8 cellular contexts compared by ENCODE assay signal in the genomic region with DNA sequence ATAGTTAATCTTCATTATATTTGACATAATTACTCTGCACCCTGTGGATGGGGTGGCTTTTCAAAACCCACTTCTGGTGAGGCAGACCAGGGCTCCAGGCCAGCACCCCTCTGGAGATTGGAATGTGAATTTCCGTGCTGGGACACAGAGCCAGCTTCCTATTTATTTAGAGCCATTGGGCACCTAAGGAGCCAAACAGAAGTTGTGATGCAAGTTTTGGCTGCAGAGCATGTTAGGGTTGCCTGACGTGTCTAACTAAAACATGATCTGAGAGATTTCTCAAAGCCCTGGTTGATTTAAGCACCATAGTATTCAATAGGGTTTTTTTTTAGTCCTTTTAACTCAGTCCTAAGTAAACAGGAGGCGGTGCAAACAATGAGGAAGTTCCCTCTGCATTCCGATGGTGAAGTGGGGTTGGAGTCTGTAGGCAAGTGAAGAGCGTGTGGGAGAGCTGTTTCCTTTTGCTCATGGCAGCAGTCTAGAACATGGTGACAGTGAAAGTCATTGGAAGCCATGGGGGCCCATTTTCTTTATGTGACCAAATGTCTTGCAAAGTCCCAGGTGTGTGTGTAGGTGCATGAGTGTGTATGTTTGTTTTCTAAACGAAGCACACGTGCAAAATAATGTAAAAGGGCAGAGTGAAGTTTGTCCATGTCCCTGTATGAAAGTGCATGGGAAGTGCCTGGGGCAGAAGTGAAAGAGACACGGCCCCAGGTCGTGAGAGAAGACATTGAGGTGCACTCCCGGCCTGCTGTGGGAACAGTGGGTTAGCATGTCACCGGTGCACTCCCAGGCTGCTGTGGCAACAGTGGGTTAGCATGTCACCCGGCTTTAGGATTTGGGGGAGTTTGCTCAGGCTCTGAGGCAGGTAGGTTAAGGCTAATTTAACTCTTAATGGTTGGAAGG.
A peak's percentile ranks its signal among the peaks of the same experiment; 100 is the strongest.
DNase-seq lines count a peak whose midpoint lies in the region; ATAC-seq and TF ChIP-seq lines count a peak whose summit lies in the region.

No MANE protein-coding gene starts in this region.

- peak overlapping the region; percentile 52 for H3K4me3 ChIP-seq in CD8-positive, alpha-beta memory T cell (ENCODE audit: low read length)
- H3K4me3 ChIP-seq in adrenal gland (no peak overlapping the region), iPS-15b (ENCODE audit: low read depth, low read length) (peak overlapping the region; percentile 30)

- H3K27me3 ChIP-seq in CD8-positive, alpha-beta memory T cell (ENCODE audit: insufficient read depth, low read length, poor library complexity, severe bottlenecking): no peaks in the 10 kb centered on the region
- H3K27me3 ChIP-seq in adrenal gland (no peaks in the 10 kb centered on the region), iPS-15b (ENCODE audit: control insufficient read depth, insufficient read depth, low read length) (no peaks in the 10 kb centered on the region)

- H3K4me3 Mint-ChIP-seq in CD8-positive, alpha-beta memory T cell: peak overlapping the region; percentile 66 to 92 (median 85)

- intact Hi-C loops in adrenal gland (cut with DNase I): no loop called here

- DNase-seq in CD8-positive, alpha-beta memory T cell: peak; percentile 25 to 70 (median 46)
- DNase-seq in NCI-H2196 treated with DMSO at 0.1 percent for 48 hours (lab: John Stamatoyannopoulos, UW; ENCODE audit: unreplicated experiment) (peak; percentile 31), adrenal gland (peak in 4 of 7 donors; percentile 12 to 56 (median 27)), NCI-H510A treated with DMSO at 0.1 percent for 48 hours (lab: John Stamatoyannopoulos, UW) (no peak), NCI-H1105 treated with DMSO at 0.1 percent for 48 hours (lab: John Stamatoyannopoulos, UW) (no peak)
- DNase-seq in stimulated activated CD4-positive, alpha-beta T cell treated with anti-CD3 and anti-CD28 coated beads, Interleukin-4, amount 100 ng/mL, for 24 hours: peak; percentile 32

- peaks cover 0 to 41% (median 12%) of the 10 kb centered on the region in 3 donors for H3K36me3 Mint-ChIP-seq in CD8-positive, alpha-beta memory T cell

- POLR2A ChIA-PET in CD8-positive, alpha-beta memory T cell (lab: Charles Lee): no interaction called here

- WGBS in adrenal gland, 4 donors: 46 to 51% (median 49%) methylated on average over 12 of the region's 12 CpGs

- H3K4me1 ChIP-seq in CD8-positive, alpha-beta memory T cell (ENCODE audit: insufficient read depth, low read length): peaks cover 97% of the 10 kb centered on the region
- H3K4me1 ChIP-seq in adrenal gland (replicated peaks in 1 of 2) (peaks cover 0 to 13% of the 10 kb centered on the region in 2 donors), iPS-15b (ENCODE audit: control insufficient read depth, insufficient read depth, low read length) (peaks cover 13% of the 10 kb centered on the region)

- TF ChIP-seq CTCF in adrenal gland (IDR thresholded peaks at IDR 0.05): no peak

- no peaks in the 10 kb centered on the region for H3K9me3 ChIP-seq in CD8-positive, alpha-beta memory T cell (ENCODE audit: low read length)
- H3K9me3 ChIP-seq in adrenal gland (replicated peaks in 1 of 3): no peaks in the 10 kb centered on the region
- H3K9me3 ChIP-seq in iPS-15b (ENCODE audit: control insufficient read depth, insufficient read depth, low read length): no peaks in the 10 kb centered on the region

- H3K9ac ChIP-seq in iPS-15b (ENCODE audit: low read depth, low read length): no peak overlapping the region

- H3K27ac Mint-ChIP-seq in CD8-positive, alpha-beta memory T cell: peak overlapping the region; percentile 76 to 99 (median 94)

- peaks cover 11% of the 10 kb centered on the region for H3K36me3 ChIP-seq in CD8-positive, alpha-beta memory T cell (ENCODE audit: insufficient read depth, low read length)
- no peaks in the 10 kb centered on the region for H3K36me3 ChIP-seq in adrenal gland (replicated peaks in 1 of 2)
- no peaks in the 10 kb centered on the region for H3K36me3 ChIP-seq in iPS-15b (ENCODE audit: control insufficient read depth, insufficient read depth, low read length)

- ATAC-seq in GM21786 (IDR thresholded peaks at IDR 0.05; ENCODE audit: unreplicated experiment): peak; percentile 40

- TF ChIP-seq POLR2A in adrenal gland (IDR thresholded peaks at IDR 0.05): no peak

- no peaks in the 10 kb centered on the region for H3K27me3 Mint-ChIP-seq in CD8-positive, alpha-beta memory T cell

- peaks cover 91 to 98% (median 96%) of the 10 kb centered on the region in 3 donors for H3K4me1 Mint-ChIP-seq in CD8-positive, alpha-beta memory T cell

- no peak overlapping the region for H3K27ac ChIP-seq in CD8-positive, alpha-beta memory T cell (ENCODE audit: low read depth, low read length)
- H3K27ac ChIP-seq in adrenal gland: peak overlapping the region in 2 of 5 donors; percentile 24 to 69

- no peaks in the 10 kb centered on the region for H3K9me3 Mint-ChIP-seq in CD8-positive, alpha-beta memory T cell

- CTCF ChIA-PET in CD8-positive, alpha-beta memory T cell (lab: Charles Lee): no interaction called here

Comparison
In these comparisons a context has a peak if more than half of its experiments do, and no peak if none do; other contexts are left out.
1. DNase-seq: peak in CD8-positive, alpha-beta memory T cell (5 of 5), NCI-H2196 treated with DMSO at 0.1 percent for 48 hours (single experiment), adrenal gland (4 of 7) and stimulated activated CD4-positive, alpha-beta T cell treated with anti-CD3 and anti-CD28 coated beads, Interleukin-4, amount 100 ng/mL, for 24 hours (single experiment); none in NCI-H510A treated with DMSO at 0.1 percent for 48 hours (single experiment) and NCI-H1105 treated with DMSO at 0.1 percent for 48 hours (single experiment).
2. H3K4me3 ChIP-seq: peak in CD8-positive, alpha-beta memory T cell (single experiment) and iPS-15b (single experiment); none in adrenal gland (0 of 4).